ENCODE assay signal across 1 cellular context in genomic region chr11:121714356-121714755, GRCh38.
TF ChIP-seq lines count a peak whose summit lies in the region.

No MANE protein-coding gene starts in this region.

TF ChIP-seq in IMR-90, 13 proteins besides CTCF, POLR2A, EP300 and RAD21 (continued from another document):
- TF ChIP-seq RFX5 (IDR thresholded peaks at IDR 0.05; ENCODE audit: low read depth, low read length): no peak
- no peak for TF ChIP-seq MXI1 (IDR thresholded peaks at IDR 0.05; ENCODE audit: borderline replicate concordance, low read depth, low read length)
- no peak for TF ChIP-seq CHD1 (IDR thresholded peaks at IDR 0.05; ENCODE audit: low read depth, low read length)
- no peak for TF ChIP-seq SMC3 (IDR thresholded peaks at IDR 0.05; ENCODE audit: low read depth, low read length)
